Comparison of ENCODE assay signal across 20 cellular contexts in genomic region chr3:62585861-62586260, GRCh38.
DNase-seq lines count a peak whose midpoint lies in the region; ATAC-seq, FAIRE-seq and TF ChIP-seq lines count a peak whose summit lies in the region.
"Had no signal": no experiment of that assay in that cellular context is flagged by ENCODE, and none has a peak within 500 bp of the region (broad histone marks: within the 10 kb centered on the region; RNA-seq: fewer than 3 reads in every experiment).

No MANE protein-coding gene starts in this region.

- H3K9ac ChIP-seq in astrocyte (ENCODE audit: low read length): peak overlapping the region; percentile 41

- no peak overlapping the region for H3K4me3 Mint-ChIP-seq in astrocyte (ENCODE audit: unreplicated experiment)
- H3K4me3 Mint-ChIP-seq: H9 had no signal

- H3K4me1 ChIP-seq in astrocyte (ENCODE audit: insufficient read depth, low read length) (peaks cover 27% of the 10 kb centered on the region), foreskin keratinocyte (peaks cover 16% of the 10 kb centered on the region), left ventricle myocardium inferior (no peaks in the 10 kb centered on the region)
- H3K4me1 ChIP-seq: SJCRH30 had no signal

- intact Hi-C loops in left ventricle myocardium inferior (cut with micrococcal nuclease): no loop called here

- H3K36me3 Mint-ChIP-seq in astrocyte (ENCODE audit: low read depth, unreplicated experiment): no peaks in the 10 kb centered on the region

- peaks cover 25% of the 10 kb centered on the region for H3K4me1 Mint-ChIP-seq in astrocyte (ENCODE audit: low read depth, unreplicated experiment)
- H3K4me1 Mint-ChIP-seq: H9 had no signal

- FAIRE-seq in astrocyte (lab: Jason Lieb, UNC): peak; percentile 73
- FAIRE-seq: A204.1, GM19239, K562 had no signal

- no peaks in the 10 kb centered on the region for H4K20me1 ChIP-seq in astrocyte (ENCODE audit: insufficient read depth, low read length)

- no peaks in the 10 kb centered on the region for H3K27me3 ChIP-seq in astrocyte (ENCODE audit: insufficient read depth, low read length)
- no peaks in the 10 kb centered on the region for H3K27me3 ChIP-seq in foreskin keratinocyte
- H3K27me3 ChIP-seq in left ventricle myocardium inferior (ENCODE audit: low read depth): no peaks in the 10 kb centered on the region
- H3K27me3 ChIP-seq: SJCRH30 had no signal

- H3K27ac ChIP-seq in astrocyte (ENCODE audit: low read depth, low read length) (peak overlapping the region; percentile 92), foreskin keratinocyte (peak overlapping the region; percentile 75), left ventricle myocardium inferior (replicated peaks) (no peak overlapping the region)
- H3K27ac ChIP-seq: C4-2B, SJCRH30 had no signal

- H3K9me3 ChIP-seq in astrocyte (ENCODE audit: insufficient read depth, low read depth, low read length): no peaks in the 10 kb centered on the region
- H3K9me3 ChIP-seq in left ventricle myocardium inferior (replicated peaks): peaks cover 1% of the 10 kb centered on the region
- H3K9me3 ChIP-seq: SJCRH30 had no signal

- H3K27me3 Mint-ChIP-seq in astrocyte (ENCODE audit: low read depth, unreplicated experiment): no peaks in the 10 kb centered on the region

- no peak for ATAC-seq in foreskin keratinocyte
- ATAC-seq in GM19467 (IDR thresholded peaks at IDR 0.05; ENCODE audit: unreplicated experiment): no peak
- ATAC-seq: K562 had no signal

- peak overlapping the region; percentile 59 for H2AFZ ChIP-seq in astrocyte (ENCODE audit: low read depth, low read length)

- TF ChIP-seq CTCF in astrocyte (IDR thresholded peaks at IDR 0.05; ENCODE audit: insufficient read depth, low read depth, low read length): no peak
- no peak for TF ChIP-seq CTCF in foreskin keratinocyte (conservative IDR thresholded peaks at IDR 0.05)
- TF ChIP-seq CTCF in left ventricle myocardium inferior (IDR thresholded peaks at IDR 0.05; ENCODE audit: borderline replicate concordance): no peak

- no peaks in the 10 kb centered on the region for H3K79me2 ChIP-seq in astrocyte (ENCODE audit: insufficient read depth, low read length)

- DNase-seq in A172 (ENCODE audit: low spot score) (peak; percentile 40), HCEC 1CT (peak; percentile 52), astrocyte (ENCODE audit: low read depth) (no peak), foreskin keratinocyte (no peak), left ventricle myocardium inferior (no peak), T-helper 2 cell (no peak)
- DNase-seq in stimulated activated CD4-positive, alpha-beta T cell treated with anti-CD3 and anti-CD28 coated beads, Interleukin-4, amount 100 ng/mL, for 1 hour: no peak
- DNase-seq: H9, NCI-H1417 treated with DMSO at 0.1 percent for 48 hours, NCI-H1930, NCI-H2171, NCI-H446, NCI-H69, RPMI8226, SJCRH30 had no signal

- peak overlapping the region; percentile 15 for H3K4me2 ChIP-seq in astrocyte (ENCODE audit: low read length)

- no peak overlapping the region for H3K4me3 ChIP-seq in astrocyte (ENCODE audit: insufficient read depth, low read depth, low read length)
- H3K4me3 ChIP-seq in left ventricle myocardium inferior: no peak overlapping the region
- H3K4me3 ChIP-seq: K562, SJCRH30 had no signal

- H3K9me3 Mint-ChIP-seq in astrocyte (ENCODE audit: unreplicated experiment): peaks cover 3% of the 10 kb centered on the region

- peak overlapping the region; percentile 90 for H3K27ac Mint-ChIP-seq in astrocyte (ENCODE audit: unreplicated experiment)
- H3K27ac Mint-ChIP-seq: H9 had no signal

- H3K36me3 ChIP-seq in astrocyte (ENCODE audit: insufficient read depth, low read length) (no peaks in the 10 kb centered on the region), left ventricle myocardium inferior (no peaks in the 10 kb centered on the region)
- H3K36me3 ChIP-seq: SJCRH30 had no signal

Comparison
In these comparisons a context has a peak if more than half of its experiments do, and no peak if none do; other contexts are left out.
1. DNase-seq: peak in A172 (single experiment) and HCEC 1CT (single experiment); none in astrocyte (single experiment), foreskin keratinocyte (0 of 2), left ventricle myocardium inferior (single experiment), T-helper 2 cell (0 of 5) and stimulated activated CD4-positive, alpha-beta T cell treated with anti-CD3 and anti-CD28 coated beads, Interleukin-4, amount 100 ng/mL, for 1 hour (single experiment).